10 cellular contexts compared by ENCODE assay signal in genomic region chr7:100701089-100701488, GRCh38. TPM values are rescaled to one million over a fixed set of nuclear protein-coding genes. Genes with fewer than 3 reads are reported as not detected.
"Had no signal": no experiment of that assay in that cellular context is flagged by ENCODE, and none has a peak within 500 bp of the region (broad histone marks: within the 10 kb centered on the region; RNA-seq: fewer than 3 reads in every experiment).

No MANE protein-coding gene starts in this region.

RNA-seq across cellular contexts. Expression of gene EPO, which starts 19.2 kb away (rescaled TPM):
- total RNA-seq: MCF 10A, NCI-H460, Right ventricle myocardium inferior, RPMI7951, SJCRH30, T-cell had no signal

RNA-seq across cellular contexts. Expression of gene ZAN, which starts 32.3 kb away (rescaled TPM):
- total RNA-seq: LHCN-M2, MCF 10A, NCI-H460, OCI-LY7, PC-9, Right ventricle myocardium inferior, RPMI7951, SJCRH30, SK-MEL-5, T-cell had no signal
